Comparison of ENCODE assay signal across 8 cellular contexts in genomic region chr10:13298748-13299436, GRCh38. TPM values are rescaled to one million over a fixed set of nuclear protein-coding genes. Genes with fewer than 3 reads are reported as not detected.
A peak's percentile ranks its signal among the peaks of the same experiment; 100 is the strongest.
DNase-seq lines count a peak whose midpoint lies in the region; ATAC-seq and TF ChIP-seq lines count a peak whose summit lies in the region.

No MANE protein-coding gene starts in this region.

- H3K4me3 ChIP-seq in SK-N-SH (ENCODE audit: low read depth in 2 of 2, low read length in 1 of 2) (peak overlapping the region; percentile 58 to 82), stomach (peak overlapping the region; percentile 73 to 91 (median 80))

- H3K27me3 ChIP-seq in SK-N-SH (ENCODE audit: insufficient read depth), result no peaks in the 10 kb centered on the region
- H3K27me3 ChIP-seq in stomach, result no peaks in the 10 kb centered on the region

- TF ChIP-seq POLR2A in stomach (IDR thresholded peaks at IDR 0.05), result peak in 1 of 4 donors; percentile 8

- H3K27ac Mint-ChIP-seq in activated T-helper 17 cell treated with anti-CD3 and anti-CD28 coated beads, Interleukin-2, amount 50 U/mL, for 72 hours, result no peak overlapping the region
- peak overlapping the region; percentile 76 to 95 (median 87) for H3K27ac Mint-ChIP-seq in immature natural killer cell

- H3K4me1 ChIP-seq in SK-N-SH (ENCODE audit: control insufficient read depth in 1 of 2, insufficient read depth in 2 of 2, low read depth in 1 of 2, low read length in 1 of 2), result peaks cover 6 to 7% of the 10 kb centered on the region in 2 experiments; a peak in 3 of 4 replicates
- peaks cover 0 to 39% (median 25%) of the 10 kb centered on the region in 4 donors for H3K4me1 ChIP-seq in stomach

- no peak for TF ChIP-seq CTCF in SK-N-SH (IDR thresholded peaks at IDR 0.05)
- peak in 1 of 7 experiments; percentile 9 for TF ChIP-seq CTCF in stomach (IDR thresholded peaks at IDR 0.05)

- CTCF ChIA-PET in SK-N-SH (lab: Yijun Ruan, JAX), result interaction anchor here (0.8 to 8.9 kb wide), 4 partner anchors 12 to 137 kb away, joined by 3 to 106 read pairs (median 32); partner anchors contain the start of gene MCM10

- H3K27me3 Mint-ChIP-seq in activated T-helper 17 cell treated with anti-CD3 and anti-CD28 coated beads, Interleukin-2, amount 50 U/mL, for 72 hours, result no peaks in the 10 kb centered on the region
- H3K27me3 Mint-ChIP-seq in immature natural killer cell (ENCODE audit: low read depth in 3 of 3), result peaks cover 6 to 16% (median 12%) of the 10 kb centered on the region in 3 donors

- H3K9me3 ChIP-seq in SK-N-SH (no peaks in the 10 kb centered on the region), stomach (no peaks in the 10 kb centered on the region)

- TF ChIP-seq RAD21 in SK-N-SH (IDR thresholded peaks at IDR 0.05; ENCODE audit: low read length), result no peak

- H3K9me2 ChIP-seq in SK-N-SH, result no peaks in the 10 kb centered on the region

- no peak for DNase-seq in SK-N-SH
- DNase-seq in immature natural killer cell, result no peak
- no peak for DNase-seq in stomach
- no peak for DNase-seq in dedifferentiated amniotic fluid mesenchymal stem cell (ENCODE audit: extremely low spot score)

- no peak for TF ChIP-seq EP300 in SK-N-SH (IDR thresholded peaks at IDR 0.05; ENCODE audit: borderline replicate concordance in 1 of 2, low read depth in 1 of 2, low read length in 1 of 2)
- TF ChIP-seq EP300 in stomach (IDR thresholded peaks at IDR 0.05), result no peak

- peaks cover 10% of the 10 kb centered on the region for H3F3A ChIP-seq in SK-N-SH (replicated peaks; ENCODE audit: insufficient read depth)

- H3K36me3 ChIP-seq in SK-N-SH (replicated peaks in 1 of 2; ENCODE audit: control insufficient read depth in 1 of 2, insufficient read depth in 2 of 2, low read length in 1 of 2), result peaks cover 0 to 3% of the 10 kb centered on the region in 2 experiments
- peaks cover 0 to 20% (median 15%) of the 10 kb centered on the region in 4 donors for H3K36me3 ChIP-seq in stomach

- peak overlapping the region; percentile 84 for H3K4me3 Mint-ChIP-seq in activated T-helper 17 cell treated with anti-CD3 and anti-CD28 coated beads, Interleukin-2, amount 50 U/mL, for 72 hours
- H3K4me3 Mint-ChIP-seq in immature natural killer cell, result peak overlapping the region; percentile 74 to 85 (median 82)

- 61% methylated on average over 20 of the region's 20 CpGs for WGBS in SK-N-SH (ENCODE audit: low lambda C conversion rate)
- WGBS in stomach, 5 donors, result 39 to 46% (median 43%) methylated on average over 18 to 20 of the region's 20 CpGs

- ATAC-seq in SK-N-SH treated with all-trans-retinoic acid at 6 μM for 48 hours, result no peak
- no peak for ATAC-seq in activated T-helper 17 cell treated with anti-CD3 and anti-CD28 coated beads, Interleukin-2, amount 50 U/mL, for 72 hours (replicated peaks)
- ATAC-seq in GM19397 (IDR thresholded peaks at IDR 0.05; ENCODE audit: unreplicated experiment), result no peak
- no peak for ATAC-seq in HG03139 (IDR thresholded peaks at IDR 0.05; ENCODE audit: unreplicated experiment)

- peak overlapping the region; percentile 72 to 82 for H3K27ac ChIP-seq in SK-N-SH (ENCODE audit: low read depth in 2 of 2, low read length in 1 of 2)
- H3K27ac ChIP-seq in stomach, result peak overlapping the region; percentile 98 to 100 (median 98)

- H3K9me3 Mint-ChIP-seq in activated T-helper 17 cell treated with anti-CD3 and anti-CD28 coated beads, Interleukin-2, amount 50 U/mL, for 72 hours, result no peaks in the 10 kb centered on the region
- no peaks in the 10 kb centered on the region for H3K9me3 Mint-ChIP-seq in immature natural killer cell

- peak overlapping the region; percentile 87 for H3K4me2 ChIP-seq in SK-N-SH

- peaks cover 16% of the 10 kb centered on the region for H3K36me3 Mint-ChIP-seq in activated T-helper 17 cell treated with anti-CD3 and anti-CD28 coated beads, Interleukin-2, amount 50 U/mL, for 72 hours (ENCODE audit: low read depth)
- no peaks in the 10 kb centered on the region for H3K36me3 Mint-ChIP-seq in immature natural killer cell

- peaks cover 18% of the 10 kb centered on the region for H3K79me2 ChIP-seq in SK-N-SH (ENCODE audit: insufficient read depth)

- H2AFZ ChIP-seq in SK-N-SH (ENCODE audit: low read depth), result peak overlapping the region; percentile 84

- H4K20me1 ChIP-seq in SK-N-SH (ENCODE audit: insufficient read depth), result no peaks in the 10 kb centered on the region

- intact Hi-C loops in stomach (cut with DNase I; ENCODE audit: low total_unique reads), result loop anchor here (10.0 kb wide), 1 partner anchor 134 kb away; the partner anchor contains the start of gene MCM10

- POLR2A ChIA-PET in SK-N-SH (lab: Yijun Ruan, JAX), result interaction anchor here (0.5 to 1.6 kb wide), 4 partner anchors 51 to 137 kb away, joined by 3 to 7 read pairs (median 4); partner anchors contain the start of gene MCM10

- H3K4me1 Mint-ChIP-seq in activated T-helper 17 cell treated with anti-CD3 and anti-CD28 coated beads, Interleukin-2, amount 50 U/mL, for 72 hours, result peaks cover 5% of the 10 kb centered on the region
- peaks cover 22 to 25% of the 10 kb centered on the region in 2 donors for H3K4me1 Mint-ChIP-seq in immature natural killer cell

- H3K9ac ChIP-seq in SK-N-SH, result peak overlapping the region; percentile 86

TF ChIP-seq in SK-N-SH, 30 proteins besides CTCF, POLR2A, EP300 and RAD21:
- no peak for TF ChIP-seq FOSL2 (IDR thresholded peaks at IDR 0.05; ENCODE audit: borderline replicate concordance, low read depth)

TF ChIP-seq in SK-N-SH treated with all-trans-retinoic acid at 6 μM for 48 hours, 23 proteins besides CTCF, POLR2A, EP300 and RAD21 (continues in another document):
- TF ChIP-seq POU6F1 (CRISPR knock-in tag; IDR thresholded peaks at IDR 0.05; ENCODE audit: borderline replicate concordance, low read depth) (no peak), CSDC2 (CRISPR knock-in tag; IDR thresholded peaks at IDR 0.05) (no peak), RARB (CRISPR knock-in tag; IDR thresholded peaks at IDR 0.05) (no peak), GLIS3 (CRISPR knock-in tag; IDR thresholded peaks at IDR 0.05) (no peak), ZFP3 (CRISPR knock-in tag; IDR thresholded peaks at IDR 0.05) (no peak), SNAI2 (CRISPR knock-in tag; IDR thresholded peaks at IDR 0.05) (no peak), CREB5 (CRISPR knock-in tag; IDR thresholded peaks at IDR 0.05; ENCODE audit: low read depth) (no peak), TCF4 (CRISPR knock-in tag; IDR thresholded peaks at IDR 0.05; ENCODE audit: borderline replicate concordance) (no peak), ZNF565 (CRISPR knock-in tag; conservative IDR thresholded peaks at IDR 0.05; ENCODE audit: low read depth) (no peak), ZNF70 (CRISPR knock-in tag; IDR thresholded peaks at IDR 0.05) (no peak), PPARA (CRISPR knock-in tag; IDR thresholded peaks at IDR 0.05; ENCODE audit: borderline replicate concordance) (no peak), ISL1 (CRISPR knock-in tag; IDR thresholded peaks at IDR 0.05) (no peak), ZFP30 (CRISPR knock-in tag; IDR thresholded peaks at IDR 0.05) (no peak)

RNA-seq across cellular contexts. Expression of gene PHYH, which starts 1.0 kb away (rescaled TPM):
- polyA plus RNA-seq in SK-N-SH (2012; rRNA removed) (15.6 and 16.2 TPM in 2 replicates), immature natural killer cell (10 to 100 TPM in 2 of 3 donors, 1 to 10 TPM in 1; 6.7 to 11.5 (median 11.4) TPM), stomach (10 to 100 TPM; 19.3 to 65.5 (median 34.4) TPM)
- 21.5 and 22.0 TPM in 2 replicates for polyA plus RNA-seq in SK-N-SH (2012; cell fraction: cytosol; rRNA removed)
- polyA plus RNA-seq in SK-N-SH (2012; cell fraction: nucleus; rRNA removed), result 14.6 and 28.5 TPM in 2 replicates
- 1 to 10 TPM; 8.2 to 9.2 TPM for total RNA-seq in activated T-helper 17 cell treated with anti-CD3 and anti-CD28 coated beads, Interleukin-2, amount 50 U/mL, for 72 hours
- 10 to 100 TPM in 2 of 5 donors, 1 to 10 TPM in 2, under 1 TPM in 1; 0.58 to 20.9 (median 9.6) TPM for total RNA-seq in stomach

RNA-seq across cellular contexts. Expression of gene SEPHS1, which starts 49.2 kb away (rescaled TPM):
- polyA plus RNA-seq in SK-N-SH (2012; rRNA removed) (64.8 and 79.8 TPM in 2 replicates), immature natural killer cell (10 to 100 TPM; 14.3 to 19.3 (median 18.4) TPM), stomach (10 to 100 TPM; 19.7 to 40.5 (median 31.8) TPM)
- polyA plus RNA-seq in SK-N-SH (2012; cell fraction: cytosol; rRNA removed), result 62.8 and 85.9 TPM in 2 replicates
- polyA plus RNA-seq in SK-N-SH (2012; cell fraction: nucleus; rRNA removed), result 37.6 and 59.0 TPM in 2 replicates
- 10 to 100 TPM; 40.4 to 73.7 TPM for total RNA-seq in activated T-helper 17 cell treated with anti-CD3 and anti-CD28 coated beads, Interleukin-2, amount 50 U/mL, for 72 hours
- total RNA-seq in stomach, result 10 to 100 TPM; 15.2 to 63.0 (median 20.3) TPM
